ENCODE assay signal across 12 cellular contexts in the genomic region with DNA sequence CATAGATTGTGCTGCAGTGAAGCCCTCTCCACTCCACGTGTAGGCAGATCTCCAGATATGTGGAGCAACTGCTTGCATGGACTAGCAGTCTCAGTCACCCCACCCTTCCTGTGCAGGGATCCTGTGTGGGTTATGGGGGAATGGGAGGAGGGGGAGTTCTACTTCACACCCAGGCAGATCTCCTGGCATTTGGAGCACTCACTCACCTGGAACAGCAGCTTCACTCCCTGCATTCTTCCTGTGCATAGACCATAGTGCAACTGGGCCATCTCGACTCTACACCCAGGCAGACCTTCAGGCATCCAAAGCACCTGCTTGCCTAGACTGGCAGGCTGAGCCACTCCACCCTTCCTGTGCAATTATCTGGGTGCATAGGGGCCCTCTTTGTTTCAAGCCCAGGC.
DNase-seq lines count a peak whose midpoint lies in the region; ATAC-seq, FAIRE-seq and TF ChIP-seq lines count a peak whose summit lies in the region.
"Had no signal": no experiment of that assay in that cellular context is flagged by ENCODE, and none has a peak within 500 bp of the region (broad histone marks: within the 10 kb centered on the region; RNA-seq: fewer than 3 reads in every experiment).

No MANE protein-coding gene starts in this region.

- H2AFZ ChIP-seq in GM12878 (ENCODE audit: control insufficient read depth, low read depth, low read length): no peak overlapping the region
- H2AFZ ChIP-seq in HepG2 (ENCODE audit: low read length): no peak overlapping the region

- POLR2A ChIA-PET in GM12878 (lab: Charles Lee): no interaction called here
- POLR2A ChIA-PET in HepG2 (lab: Yijun Ruan, JAX): interaction anchor here (1.0 kb wide), 1 partner anchor 626 kb away, joined by 3 read pairs; no protein-coding TSS in a partner anchor

- peak; percentile 13 for FAIRE-seq in HTR-8/SVneo (lab: Jason Lieb, UNC)
- FAIRE-seq in GM12878 (lab: Jason Lieb, UNC): no peak
- FAIRE-seq in HepG2 (lab: Jason Lieb, UNC): no peak

- no peak for TF ChIP-seq POLR2A in GM12878 (IDR thresholded peaks at IDR 0.05; ENCODE audit: low read depth, low read length)
- no peak for TF ChIP-seq POLR2A in HepG2 (IDR thresholded peaks at IDR 0.05; ENCODE audit: insufficient read depth in 1 of 2, low read depth in 2 of 2, low read length in 2 of 2)

- H3K4me1 ChIP-seq in GM12878 (ENCODE audit: control insufficient read depth, insufficient read depth, low read length): no peaks in the 10 kb centered on the region
- H3K4me1 ChIP-seq in HepG2 (ENCODE audit: insufficient read depth, low read length): peaks cover 10% of the 10 kb centered on the region; the same call in 1 of the 2 replicates
- H3K4me1 ChIP-seq: Peyer's patch had no signal

- TF ChIP-seq CTCF in GM12878 (IDR thresholded peaks at IDR 0.05 in 2 of 3, conservative IDR thresholded peaks at IDR 0.05 in 1 of 3; ENCODE audit: control insufficient read depth in 2 of 3, extremely low read depth in 1 of 3, insufficient read depth in 1 of 3, low read depth in 3 of 3, low read length in 3 of 3): no peak
- TF ChIP-seq CTCF in HepG2 (CRISPR knock-in tag; IDR thresholded peaks at IDR 0.05): no peak

- in situ Hi-C loops in GM12878 (cut with MboI) (loop anchor here (10.0 kb wide), 1 partner anchor 639 kb away; no protein-coding TSS in a partner anchor), HepG2 (cut with HindIII; ENCODE audit: extremely low pct_ligation_motif_present, low pct_unique_long_range_greater_than_20kb) (no loop called here)

- SMC1A ChIA-PET in GM12878 (lab: Charles Lee; ENCODE audit: uncharacterized antibody, unreplicated experiment): interaction anchor here (1.3 to 3.9 kb wide), 5 partner anchors 38 to 912 kb away, joined by 4 to 22 read pairs (median 5); no protein-coding TSS in a partner anchor

- intact Hi-C loops in GM12878 (cut with micrococcal nuclease; ENCODE audit: unreplicated experiment) (loop anchor here (10.0 kb wide), 1 partner anchor 639 kb away; no protein-coding TSS in a partner anchor), HepG2 (cut with micrococcal nuclease; ENCODE audit: unreplicated experiment) (no loop called here)

- H3K9me3 ChIP-seq in GM12878 (replicated peaks; ENCODE audit: control insufficient read depth, insufficient read depth, low read length): no peaks in the 10 kb centered on the region
- H3K9me3 ChIP-seq in HepG2 (ENCODE audit: low read length): no peaks in the 10 kb centered on the region
- H3K9me3 ChIP-seq: Peyer's patch, thyroid gland had no signal

- H3K4me2 ChIP-seq in GM12878 (ENCODE audit: control insufficient read depth, insufficient read depth): no peak overlapping the region
- no peak overlapping the region for H3K4me2 ChIP-seq in HepG2 (ENCODE audit: low read depth, low read length)

- RAD21 ChIA-PET in GM12878 (lab: Charles Lee; ENCODE audit: unreplicated experiment): interaction anchor here (3.7 kb wide), 1 partner anchor 858 kb away, joined by 27 read pairs; no protein-coding TSS in a partner anchor

- DNase-seq in HTR-8/SVneo (ENCODE audit: insufficient read length, low spot score) (no peak), GM12878 (ENCODE audit: low read depth, low spot score) (no peak), HepG2 (ENCODE audit: low spot score) (no peak), NCI-H1092 treated with DMSO at 0.1 percent for 48 hours (lab: John Stamatoyannopoulos, UW) (no peak), epidermal melanocyte (ENCODE audit: insufficient read length, low spot score) (no peak), ureter (ENCODE audit: low spot score) (no peak)
- DNase-seq: cerebellar nuclear complex, left cardiac atrium had no signal

- H3K4me3 ChIP-seq in GM12878: no peak overlapping the region
- no peak overlapping the region for H3K4me3 ChIP-seq in HepG2 (replicated peaks in 1 of 3; ENCODE audit: insufficient read depth in 1 of 3, low read depth in 2 of 3, low read length in 3 of 3)
- H3K4me3 ChIP-seq: Peyer's patch, thyroid gland had no signal

- H3K27me3 ChIP-seq in GM12878 (replicated peaks in 1 of 2; ENCODE audit: control insufficient read depth in 2 of 2, insufficient read depth in 2 of 2, low read length in 1 of 2): no peaks in the 10 kb centered on the region
- 0 out of 5 replicates have a peak, but pooled peaks cover 0 to 4% of the 10 kb centered on the region in 2 experiments for H3K27me3 ChIP-seq in HepG2 (ENCODE audit: control insufficient read depth in 1 of 2, insufficient read depth in 2 of 2, low read length in 2 of 2)
- H3K27me3 ChIP-seq: Peyer's patch, thyroid gland had no signal

- H3K27ac ChIP-seq in GM12878 (ENCODE audit: control insufficient read depth, insufficient read depth) (no peak overlapping the region), HepG2 (ENCODE audit: extremely low read length, insufficient read depth, low read length) (no peak overlapping the region)
- H3K27ac ChIP-seq: Peyer's patch, thyroid gland had no signal

- H3K79me2 ChIP-seq in GM12878 (ENCODE audit: control insufficient read depth, insufficient read depth, low read length) (no peaks in the 10 kb centered on the region), HepG2 (ENCODE audit: insufficient read depth, low read length) (no peaks in the 10 kb centered on the region)

- TF ChIP-seq EP300 in GM12878 (IDR thresholded peaks at IDR 0.05; ENCODE audit: borderline replicate concordance in 1 of 2, control insufficient read depth in 1 of 2, low read depth in 2 of 2, low read length in 2 of 2) (no peak), HepG2 (IDR thresholded peaks at IDR 0.05; ENCODE audit: low read depth in 2 of 2, low read length in 2 of 2) (no peak), HepG2 (CRISPR knock-in tag; IDR thresholded peaks at IDR 0.05; ENCODE audit: borderline replicate concordance) (no peak)

- no peak for TF ChIP-seq RAD21 in GM12878 (IDR thresholded peaks at IDR 0.05; ENCODE audit: insufficient read depth, low read depth, low read length)
- TF ChIP-seq RAD21 in HepG2 (CRISPR knock-in tag; IDR thresholded peaks at IDR 0.05): no peak

- ATAC-seq in GM19043 (IDR thresholded peaks at IDR 0.05; ENCODE audit: low read depth, unreplicated experiment): peak; percentile 18
- peak; percentile 41 for ATAC-seq in GM12878
- peak; percentile 53 for ATAC-seq in HepG2
- no peak for ATAC-seq in HG02610 (IDR thresholded peaks at IDR 0.05; ENCODE audit: unreplicated experiment)

- H4K20me1 ChIP-seq in GM12878 (ENCODE audit: control insufficient read depth, insufficient read depth): no peaks in the 10 kb centered on the region
- H4K20me1 ChIP-seq in HepG2 (ENCODE audit: insufficient read depth, low read length): no peaks in the 10 kb centered on the region

- CTCF ChIA-PET in GM12878 (lab: Yijun Ruan, JAX): interaction anchor here (0.8 to 3.1 kb wide), 14 partner anchors 38 to 995 kb away, joined by 3 to 30 read pairs (median 4); no protein-coding TSS in a partner anchor
- CTCF ChIA-PET in HepG2 (lab: Yijun Ruan, JAX; ENCODE audit: low intra/inter-chr PET ratio, low total read pairs): interaction anchor here (0.6 to 1.8 kb wide), 3 partner anchors 308 to 641 kb away, joined by 3 to 9 read pairs (median 6); no protein-coding TSS in a partner anchor

- 0% methylated on average over 2 of the region's 2 CpGs for WGBS in GM12878 (ENCODE audit: insufficient coverage, insufficient replicate concordance, low lambda C conversion rate, missing lambda C conversion rate)
- WGBS in HepG2 (ENCODE audit: low lambda C conversion rate): 33% methylated on average over 1 of the region's 2 CpGs

- H3K9ac ChIP-seq in GM12878 (ENCODE audit: control insufficient read depth, insufficient read depth, low read length): no peak overlapping the region
- H3K9ac ChIP-seq in HepG2 (ENCODE audit: insufficient read depth, low read depth, low read length): no peak overlapping the region

- BruUV-seq in GM12878 (replicated peaks; lab: Mats Ljungman, UMichigan) (no TSS peak), HepG2 (replicated peaks; lab: Mats Ljungman, UMichigan) (no TSS peak)

- H3K36me3 ChIP-seq in GM12878 (ENCODE audit: control insufficient read depth in 2 of 2, insufficient read depth in 2 of 2, low read length in 1 of 2): no peaks in the 10 kb centered on the region
- H3K36me3 ChIP-seq in HepG2 (replicated peaks in 1 of 2; ENCODE audit: control insufficient read depth in 1 of 2, insufficient read depth in 2 of 2, low read length in 2 of 2): no peaks in the 10 kb centered on the region
- H3K36me3 ChIP-seq: Peyer's patch, thyroid gland had no signal

TF ChIP-seq in GM12878, 131 proteins besides CTCF, POLR2A, EP300 and RAD21 (continues in another document):
- TF ChIP-seq KLF5 (IDR thresholded peaks at IDR 0.05; ENCODE audit: partially characterized antibody) (no peak), YY1 (IDR thresholded peaks at IDR 0.05; ENCODE audit: low read depth, low read length) (no peak), NFIC (IDR thresholded peaks at IDR 0.05; ENCODE audit: low read depth, low read length) (no peak), TARDBP (IDR thresholded peaks at IDR 0.05; ENCODE audit: borderline replicate concordance) (no peak), POLR2AphosphoS2 (IDR thresholded peaks at IDR 0.05; ENCODE audit: low read depth, low read length) (no peak), GABPA (IDR thresholded peaks at IDR 0.05; ENCODE audit: low read depth) (no peak), RAD51 (IDR thresholded peaks at IDR 0.05) (no peak), NRF1 (conservative IDR thresholded peaks at IDR 0.05; ENCODE audit: low read depth, low read length) (no peak), HDAC2 (IDR thresholded peaks at IDR 0.05) (no peak), POLR2AphosphoS5 (IDR thresholded peaks at IDR 0.05; ENCODE audit: low read length) (no peak)

TF ChIP-seq in HepG2, 621 proteins besides CTCF, POLR2A, EP300 and RAD21 (continues in another document):
- TF ChIP-seq ADNP (CRISPR knock-in tag; IDR thresholded peaks at IDR 0.05) (no peak), CBFB (CRISPR knock-in tag; IDR thresholded peaks at IDR 0.05) (no peak), PCBP2 (optimal IDR thresholded peaks at IDR 0.05; ENCODE audit: low read depth, low read length, poor library complexity, severe bottlenecking) (no peak), IKZF4 (CRISPR knock-in tag; IDR thresholded peaks at IDR 0.05; ENCODE audit: borderline replicate concordance, low read depth, not compliant biosample characterization) (no peak), IRF2 (CRISPR knock-in tag; IDR thresholded peaks at IDR 0.05) (no peak)
- TF ChIP-seq, protein P1, sequence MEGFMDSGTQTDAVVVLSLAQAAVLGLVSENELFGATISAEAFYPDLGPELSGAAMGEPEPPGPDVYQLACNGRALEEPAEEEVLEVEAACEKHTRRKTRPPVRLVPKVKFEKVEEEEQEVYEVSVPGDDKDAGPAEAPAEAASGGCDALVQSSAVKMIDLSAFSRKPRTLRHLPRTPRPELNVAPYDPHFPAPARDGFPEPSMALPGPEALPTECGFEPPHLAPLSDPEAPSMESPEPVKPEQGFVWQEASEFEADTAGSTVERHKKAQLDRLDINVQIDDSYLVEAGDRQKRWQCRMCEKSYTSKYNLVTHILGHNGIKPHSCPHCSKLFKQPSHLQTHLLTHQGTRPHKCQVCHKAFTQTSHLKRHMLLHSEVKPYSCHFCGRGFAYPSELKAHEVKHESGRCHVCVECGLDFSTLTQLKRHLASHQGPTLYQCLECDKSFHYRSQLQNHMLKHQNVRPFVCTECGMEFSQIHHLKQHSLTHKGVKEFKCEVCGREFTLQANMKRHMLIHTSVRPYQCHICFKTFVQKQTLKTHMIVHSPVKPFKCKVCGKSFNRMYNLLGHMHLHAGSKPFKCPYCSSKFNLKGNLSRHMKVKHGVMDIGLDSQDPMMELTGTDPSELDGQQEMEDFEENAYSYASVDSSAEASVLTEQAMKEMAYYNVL (CRISPR knock-in tag; IDR thresholded peaks at IDR 0.05; ENCODE audit: borderline replicate concordance): no peak
